In genomic region chr12:23760495-23760894, GRCh38 we compare ENCODE assay signal across 21 cellular contexts.
DNase-seq lines count a peak whose midpoint lies in the region; ATAC-seq and TF ChIP-seq lines count a peak whose summit lies in the region.
"Had no signal": no experiment of that assay in that cellular context is flagged by ENCODE, and none has a peak within 500 bp of the region (broad histone marks: within the 10 kb centered on the region; RNA-seq: fewer than 3 reads in every experiment).

No MANE protein-coding gene starts in this region.

- H3K9me3 Mint-ChIP-seq in activated CD8-positive, alpha-beta T cell treated with anti-CD3 and anti-CD28 coated beads for 36 hours, result peaks cover 2% of the 10 kb centered on the region
- H3K9me3 Mint-ChIP-seq: activated B cell treated with CpG ODN at 0.5 μM for 24 hours, nephron had no signal

- DNase-seq in NCI-H2171 treated with DMSO at 0.1 percent for 48 hours (lab: John Stamatoyannopoulos, UW), result peak; percentile 40
- no peak for DNase-seq in NCI-H2171 (lab: John Stamatoyannopoulos, UW)
- DNase-seq in NCI-H2196 treated with DMSO at 0.1 percent for 48 hours (lab: John Stamatoyannopoulos, UW; ENCODE audit: unreplicated experiment), result peak; percentile 88
- DNase-seq in epithelial cell of proximal tubule (ENCODE audit: low read depth), result peak; percentile 37
- DNase-seq in renal cortical epithelial cell (ENCODE audit: low read depth), result peak; percentile 92
- no peak for DNase-seq in activated CD8-positive, alpha-beta T cell treated with anti-CD3 and anti-CD28 coated beads for 36 hours
- no peak for DNase-seq in glomerular visceral epithelial cell (ENCODE audit: extremely low spot score)
- no peak for DNase-seq in dermis blood vessel endothelial cell
- DNase-seq: activated B cell treated with CpG ODN at 0.5 μM for 24 hours; activated naive CD4-positive, alpha-beta T cell; effector CD8-positive, alpha-beta T cell; immature natural killer cell; mammary epithelial cell; sigmoid colon; stimulated activated CD4-positive, alpha-beta T cell treated with anti-CD3 and anti-CD28 coated beads, Interleukin-2, amount 100 ng/mL, for 48 hours; stimulated activated CD8-positive, alpha-beta memory T cell treated with anti-CD3 and anti-CD28 coated beads, Interleukin-4, amount 100 ng/mL, for 48 hours; testis had no signal

- ATAC-seq in activated CD8-positive, alpha-beta T cell treated with anti-CD3 and anti-CD28 coated beads for 36 hours, result no peak
- ATAC-seq: A549, Right ventricle myocardium inferior had no signal

- H3K4me3 ChIP-seq in epithelial cell of proximal tubule (ENCODE audit: low read depth, low read length), result no peak overlapping the region
- H3K4me3 ChIP-seq: A549, breast epithelium, sigmoid colon, testis had no signal

- CTCF ChIA-PET in activated CD8-positive, alpha-beta T cell treated with anti-CD3 and anti-CD28 coated beads for 36 hours (lab: Charles Lee), result no interaction called here

- no peaks in the 10 kb centered on the region for H3K27me3 Mint-ChIP-seq in activated CD8-positive, alpha-beta T cell treated with anti-CD3 and anti-CD28 coated beads for 36 hours
- H3K27me3 Mint-ChIP-seq: activated B cell treated with CpG ODN at 0.5 μM for 24 hours had no signal

- intact Hi-C loops in activated CD8-positive, alpha-beta T cell treated with anti-CD3 and anti-CD28 coated beads for 36 hours (cut with micrococcal nuclease), result no loop called here

- no peak overlapping the region for H3K27ac Mint-ChIP-seq in activated CD8-positive, alpha-beta T cell treated with anti-CD3 and anti-CD28 coated beads for 36 hours
- H3K27ac Mint-ChIP-seq: activated B cell treated with CpG ODN at 0.5 μM for 24 hours, immature natural killer cell had no signal

- H3K4me3 Mint-ChIP-seq in activated CD8-positive, alpha-beta T cell treated with anti-CD3 and anti-CD28 coated beads for 36 hours, result no peak overlapping the region
- H3K4me3 Mint-ChIP-seq: activated B cell treated with CpG ODN at 0.5 μM for 24 hours, immature natural killer cell, nephron had no signal

- POLR2A ChIA-PET in activated CD8-positive, alpha-beta T cell treated with anti-CD3 and anti-CD28 coated beads for 36 hours (lab: Charles Lee), result no interaction called here

- no peaks in the 10 kb centered on the region for H3K36me3 Mint-ChIP-seq in activated CD8-positive, alpha-beta T cell treated with anti-CD3 and anti-CD28 coated beads for 36 hours (ENCODE audit: low read depth)
- H3K36me3 Mint-ChIP-seq: immature natural killer cell had no signal

- no peaks in the 10 kb centered on the region for H3K4me1 Mint-ChIP-seq in activated CD8-positive, alpha-beta T cell treated with anti-CD3 and anti-CD28 coated beads for 36 hours (ENCODE audit: low read depth)
- H3K4me1 Mint-ChIP-seq: activated B cell treated with CpG ODN at 0.5 μM for 24 hours, immature natural killer cell had no signal

- TF ChIP-seq CTCF in epithelial cell of proximal tubule (conservative IDR thresholded peaks at IDR 0.05; ENCODE audit: low read depth, low read length), result no peak
- TF ChIP-seq CTCF in activated CD8-positive, alpha-beta T cell treated with anti-CD3 and anti-CD28 coated beads for 36 hours (IDR thresholded peaks at IDR 0.05), result no peak

Comparison
In these comparisons a context has a peak if more than half of its experiments do, and no peak if none do; other contexts are left out.
1. DNase-seq: peak in NCI-H2171 treated with DMSO at 0.1 percent for 48 hours (single experiment), NCI-H2196 treated with DMSO at 0.1 percent for 48 hours (single experiment), epithelial cell of proximal tubule (single experiment) and renal cortical epithelial cell (single experiment); none in NCI-H2171 (single experiment), activated CD8-positive, alpha-beta T cell treated with anti-CD3 and anti-CD28 coated beads for 36 hours (single experiment), glomerular visceral epithelial cell (single experiment) and dermis blood vessel endothelial cell (single experiment).